Comparison of ENCODE assay signal across 13 cellular contexts in the genomic region with DNA sequence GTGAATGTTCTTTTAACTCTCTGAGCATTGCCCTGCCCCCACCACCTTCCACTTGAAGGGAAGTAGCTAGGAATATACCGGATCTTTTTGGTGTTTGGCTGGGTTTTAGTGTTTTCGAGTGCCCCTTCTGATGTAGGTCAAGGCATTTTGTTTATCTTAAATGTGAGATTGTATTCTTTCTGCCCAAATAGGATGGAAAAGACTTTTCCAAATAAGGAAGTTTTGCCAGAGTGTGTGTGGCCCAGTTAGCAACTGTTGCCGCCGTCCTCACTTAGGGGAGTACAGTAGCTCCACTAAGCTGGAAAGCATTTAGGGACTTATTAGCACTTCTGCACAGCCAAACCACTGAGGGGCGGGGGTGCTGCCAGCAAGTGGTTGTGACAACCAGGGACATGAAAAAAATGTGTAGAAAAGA. TPM values are rescaled to one million over a fixed set of nuclear protein-coding genes. Genes with fewer than 3 reads are reported as not detected.
DNase-seq lines count a peak whose midpoint lies in the region; ATAC-seq and TF ChIP-seq lines count a peak whose summit lies in the region.
"Had no signal": no experiment of that assay in that cellular context is flagged by ENCODE, and none has a peak within 500 bp of the region (broad histone marks: within the 10 kb centered on the region; RNA-seq: fewer than 3 reads in every experiment).

No MANE protein-coding gene starts in this region.

- no peak overlapping the region for H3K4me3 Mint-ChIP-seq in CD4-positive, alpha-beta T cell
- H3K4me3 Mint-ChIP-seq: activated naive CD8-positive, alpha-beta T cell had no signal

- in situ Hi-C loops in GM23248 (cut with MboI) = no loop called here
- in situ Hi-C loops in gastrocnemius medialis (cut with MboI; ENCODE audit: low sequenced_read_pairs in 4 of 4) = loop anchor here in 1 of 4 donors (10.0 kb wide), 1 partner anchor 117 kb away; no protein-coding TSS in a partner anchor

- peaks cover 5% of the 10 kb centered on the region for H3K4me1 Mint-ChIP-seq in CD4-positive, alpha-beta T cell (ENCODE audit: low read depth)

- POLR2A ChIA-PET in CD4-positive, alpha-beta T cell (lab: Charles Lee) = interaction anchor here (1.2 kb wide), 1 partner anchor 12 kb away, joined by 5 read pairs; no protein-coding TSS in a partner anchor

- H3K4me2 ChIP-seq in GM23248 (ENCODE audit: unreplicated experiment) = no peak overlapping the region

- no peaks in the 10 kb centered on the region for H3K79me2 ChIP-seq in GM23248 (ENCODE audit: insufficient read depth)

- H3K36me3 Mint-ChIP-seq in CD4-positive, alpha-beta T cell (ENCODE audit: low read depth) = no peaks in the 10 kb centered on the region
- H3K36me3 Mint-ChIP-seq: activated naive CD8-positive, alpha-beta T cell had no signal

- H3K36me3 ChIP-seq in GM23248 (ENCODE audit: low read depth) (no peaks in the 10 kb centered on the region), iPS-15b (ENCODE audit: control insufficient read depth, insufficient read depth, low read length) (no peaks in the 10 kb centered on the region), gastrocnemius medialis (no peaks in the 10 kb centered on the region), aorta (ENCODE audit: control insufficient read depth in 1 of 2, insufficient read depth in 2 of 2, low read length in 1 of 2) (no peaks in the 10 kb centered on the region)

- ATAC-seq in gastrocnemius medialis (no peak), aorta (ENCODE audit: low FRiP score) (no peak)
- ATAC-seq in CD4-positive, alpha-beta T cell (ENCODE audit: poor library complexity) = no peak
- ATAC-seq: foreskin keratinocyte had no signal

- intact Hi-C loops in gastrocnemius medialis (cut with DNase I; ENCODE audit: low total_unique reads) (no loop called here), aorta (cut with DNase I) (loop anchor here in 1 of 2 donors (5.0 kb wide), 1 partner anchor 39 kb away; no protein-coding TSS in a partner anchor)
- intact Hi-C loops in CD4-positive, alpha-beta T cell (cut with DNase I, micrococcal nuclease) = no loop called here

- H3K27ac ChIP-seq in GM23248 (no peak overlapping the region), gastrocnemius medialis (peak overlapping the region in 3 of 4 donors; percentile 15 to 76 (median 21)), aorta (ENCODE audit: low read depth in 1 of 2, low read length in 2 of 2) (peak overlapping the region in 1 of 2 donors; percentile 76)
- H3K27ac ChIP-seq in CD4-positive, alpha-beta T cell (ENCODE audit: low read depth, low read length) = no peak overlapping the region
- H3K27ac ChIP-seq: foreskin keratinocyte had no signal

- peaks cover 31% of the 10 kb centered on the region for H3K4me1 ChIP-seq in GM23248 (ENCODE audit: insufficient read depth)
- H3K4me1 ChIP-seq in iPS-15b (ENCODE audit: control insufficient read depth, insufficient read depth, low read length) = peaks cover 32% of the 10 kb centered on the region
- peaks cover 0 to 21% of the 10 kb centered on the region in 2 donors for H3K4me1 ChIP-seq in gastrocnemius medialis
- H3K4me1 ChIP-seq in aorta (ENCODE audit: control insufficient read depth in 1 of 2, insufficient read depth in 2 of 2, low read length in 2 of 2) = peaks cover 0 to 1% of the 10 kb centered on the region in 2 donors

- TF ChIP-seq POLR2A in gastrocnemius medialis (IDR thresholded peaks at IDR 0.05) = no peak

- CTCF ChIA-PET in CD4-positive, alpha-beta T cell (lab: Charles Lee) = no interaction called here

- WGBS in GM23248 (ENCODE audit: low coverage in 1 of 2, low lambda C conversion rate in 2 of 2, missing lambda C conversion rate in 2 of 2), 2 experiments = 39 to 43% methylated on average over 5 of the region's 5 CpGs
- 9 to 12% methylated on average over 5 of the region's 5 CpGs for WGBS in aorta, 2 donors

- no peaks in the 10 kb centered on the region for H3K27me3 ChIP-seq in GM23248 (replicated peaks; ENCODE audit: insufficient read depth)
- no peaks in the 10 kb centered on the region for H3K27me3 ChIP-seq in iPS-15b (ENCODE audit: control insufficient read depth, insufficient read depth, low read length)
- H3K27me3 ChIP-seq in gastrocnemius medialis = no peaks in the 10 kb centered on the region
- no peaks in the 10 kb centered on the region for H3K27me3 ChIP-seq in aorta (ENCODE audit: control insufficient read depth in 1 of 2, insufficient read depth in 2 of 2, low read length in 1 of 2)
- H3K27me3 ChIP-seq in CD4-positive, alpha-beta T cell (ENCODE audit: control insufficient read depth, insufficient read depth, low read length) = no peaks in the 10 kb centered on the region
- H3K27me3 ChIP-seq: foreskin keratinocyte had no signal

- no peaks in the 10 kb centered on the region for H3K27me3 Mint-ChIP-seq in CD4-positive, alpha-beta T cell
- H3K27me3 Mint-ChIP-seq: activated naive CD8-positive, alpha-beta T cell had no signal

- DNase-seq in GM23248 (peak; percentile 30), UCSD-AML1 (lab: John Stamatoyannopoulos, UW; ENCODE audit: unreplicated experiment) (peak; percentile 27), gastrocnemius medialis (no peak), NCI-H526 (lab: John Stamatoyannopoulos, UW) (no peak), germinal center (ENCODE audit: low spot score) (no peak), aorta (no peak)
- no peak for DNase-seq in CD4-positive, alpha-beta T cell
- DNase-seq: activated CD4-positive, CD25-positive, alpha-beta regulatory T cell; DMS79 treated with DMSO at 0.1 percent for 48 hours; foreskin keratinocyte; NCI-H748 treated with DMSO at 0.1 percent for 48 hours had no signal

- no peaks in the 10 kb centered on the region for H4K20me1 ChIP-seq in GM23248 (ENCODE audit: insufficient read depth)

- no peaks in the 10 kb centered on the region for H3K9me3 Mint-ChIP-seq in CD4-positive, alpha-beta T cell

- H3K9me3 ChIP-seq in GM23248 (ENCODE audit: low read depth) (no peaks in the 10 kb centered on the region), iPS-15b (ENCODE audit: control insufficient read depth, insufficient read depth, low read length) (no peaks in the 10 kb centered on the region), gastrocnemius medialis (no peaks in the 10 kb centered on the region), aorta (ENCODE audit: control insufficient read depth, low read length) (no peaks in the 10 kb centered on the region)
- H3K9me3 ChIP-seq in CD4-positive, alpha-beta T cell (ENCODE audit: control insufficient read depth, low read length) = no peaks in the 10 kb centered on the region

- H3K9ac ChIP-seq in GM23248 = no peak overlapping the region
- H3K9ac ChIP-seq in iPS-15b (ENCODE audit: low read depth, low read length) = peak overlapping the region; percentile 1

- H3K4me3 ChIP-seq in GM23248 = no peak overlapping the region
- no peak overlapping the region for H3K4me3 ChIP-seq in iPS-15b (ENCODE audit: low read depth, low read length)
- no peak overlapping the region for H3K4me3 ChIP-seq in gastrocnemius medialis
- H3K4me3 ChIP-seq in aorta (ENCODE audit: low read length in 2 of 2) = no peak overlapping the region

- no peak overlapping the region for H3K27ac Mint-ChIP-seq in CD4-positive, alpha-beta T cell
- H3K27ac Mint-ChIP-seq: activated naive CD8-positive, alpha-beta T cell had no signal

- no peaks in the 10 kb centered on the region for H3K9me2 ChIP-seq in GM23248 (ENCODE audit: insufficient read depth)

- peak overlapping the region; percentile 27; the same call in 1 of the 2 replicates for H2AFZ ChIP-seq in GM23248

- H3F3A ChIP-seq in GM23248 (ENCODE audit: insufficient read depth) = peaks cover 22% of the 10 kb centered on the region

- no peak for TF ChIP-seq CTCF in gastrocnemius medialis (IDR thresholded peaks at IDR 0.05 in 4 of 5, conservative IDR thresholded peaks at IDR 0.05 in 1 of 5)
- no peak for TF ChIP-seq CTCF in CD4-positive, alpha-beta T cell (IDR thresholded peaks at IDR 0.05)

RNA-seq across cellular contexts. Expression of gene VCL, which starts 29.8 kb away (rescaled TPM):
- total RNA-seq in GM23248 (2014; rRNA removed; shearing (Covaris generic)) = 235 and 265 TPM in 2 replicates
- polyA plus RNA-seq in GM23248 (2016; fragmentation: Nextera tagmentation; extraction: Ambion mirVana) = 177 and 180 TPM in 2 replicates
- 100 to 1,000 TPM; 129 to 299 (median 210) TPM for total RNA-seq in gastrocnemius medialis
- 100 to 1,000 TPM; 312 to 499 TPM for total RNA-seq in aorta
- 100 to 1,000 TPM in 1 of 2 donors, 10 to 100 TPM in 1; 31.6 to 147 TPM for polyA plus RNA-seq in aorta
- 10 to 100 TPM; 18.5 to 19.7 TPM for total RNA-seq in CD4-positive, alpha-beta T cell

RNA-seq across cellular contexts. Expression of gene PLAU, which starts 57.2 kb away (rescaled TPM):
- 13.3 and 13.8 TPM in 2 replicates for total RNA-seq in GM23248 (2014; rRNA removed; shearing (Covaris generic))
- 26.0 and 26.1 TPM in 2 replicates for polyA plus RNA-seq in GM23248 (2016; fragmentation: Nextera tagmentation; extraction: Ambion mirVana)
- 1 to 10 TPM in 3 of 4 donors, under 1 TPM in 1; 0.83 to 5.0 (median 2.3) TPM for total RNA-seq in gastrocnemius medialis
- total RNA-seq in aorta = 10 to 100 TPM; 33.6 to 35.4 TPM
- 10 to 100 TPM in 1 of 2 donors, 1 to 10 TPM in 1; 9.6 to 13.6 TPM for polyA plus RNA-seq in aorta
- total RNA-seq in CD4-positive, alpha-beta T cell = not detected

Comparison
In these comparisons a context has a peak if more than half of its experiments do, and no peak if none do; other contexts are left out.
1. DNase-seq: peak in GM23248 (single experiment) and UCSD-AML1 (single experiment); none in gastrocnemius medialis (0 of 2), NCI-H526 (0 of 2), germinal center (single experiment), aorta (0 of 2) and CD4-positive, alpha-beta T cell (0 of 10).
2. H3K27ac ChIP-seq: peak in gastrocnemius medialis (3 of 4); none in GM23248 (single experiment) and CD4-positive, alpha-beta T cell (single experiment).
3. RNA of gene VCL, which starts 29.8 kb away (total RNA-seq): 312 to 499 TPM in aorta, 129 to 299 TPM in gastrocnemius medialis and 235 to 265 TPM in GM23248; 18.5 to 19.7 TPM in CD4-positive, alpha-beta T cell; every median in the first group is over 4 times any median in the second.